ENCODE assay signal across 8 cellular contexts in the genomic region with DNA sequence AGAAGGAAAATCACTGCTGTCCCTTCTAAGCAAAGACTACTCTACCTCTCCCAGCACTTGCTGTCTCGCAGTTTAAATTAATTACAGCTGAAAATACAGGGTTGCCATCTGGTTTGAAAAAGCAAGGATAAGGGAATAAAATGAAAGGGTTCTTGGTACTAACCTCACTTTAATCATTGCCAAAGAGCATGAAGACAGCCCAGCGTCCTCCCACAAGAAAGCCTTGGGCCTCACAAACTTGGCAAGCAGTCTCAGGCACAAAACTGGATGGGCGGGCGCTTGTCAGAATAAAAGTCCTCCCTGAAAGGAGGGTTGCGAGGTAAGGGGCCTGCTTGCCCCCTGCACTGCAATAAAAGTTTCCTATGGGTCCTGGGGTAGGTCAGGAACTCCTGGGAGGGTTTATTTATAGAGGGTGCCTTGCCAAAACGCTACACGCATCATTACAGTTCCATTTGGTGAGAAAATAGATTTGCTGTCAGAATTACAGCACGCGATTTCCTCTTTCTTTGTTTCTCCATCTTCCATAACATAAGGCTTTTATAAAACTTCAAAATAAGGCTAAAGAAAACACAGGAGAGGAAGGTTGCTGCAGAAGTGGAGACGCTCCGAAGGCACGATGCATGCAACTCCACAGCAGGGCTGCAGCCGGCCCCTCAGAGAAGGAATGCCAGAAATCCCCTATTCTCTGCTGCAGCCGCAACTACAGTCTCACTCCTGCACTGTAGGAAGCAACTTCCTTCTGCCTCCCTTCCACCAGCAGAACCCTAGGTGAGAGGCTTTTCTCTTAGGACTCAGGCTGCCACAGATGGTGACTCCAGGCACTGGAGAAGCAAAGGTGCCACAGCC.
DNase-seq lines count a peak whose midpoint lies in the region; ATAC-seq and TF ChIP-seq lines count a peak whose summit lies in the region.

No MANE protein-coding gene starts in this region.

- CTCF ChIA-PET in activated CD8-positive, alpha-beta T cell treated with anti-CD3 and anti-CD28 coated beads, Interleukin-2, amount 10 ng/mL, durations not matched to agents 7 days and 5 days (lab: Charles Lee), result no interaction called here

- no peaks in the 10 kb centered on the region for H3K9me3 ChIP-seq in gastroesophageal sphincter
- no peaks in the 10 kb centered on the region for H3K9me3 ChIP-seq in neutrophil

- DNase-seq in ELF-1 (ENCODE audit: low read depth, low spot score) (peak; percentile 68), HK-2 (ENCODE audit: unreplicated experiment) (peak; percentile 37), NCI-H524 treated with DMSO at 0.1 percent for 48 hours (lab: John Stamatoyannopoulos, UW) (no peak)
- DNase-seq in activated CD8-positive, alpha-beta T cell treated with anti-CD3 and anti-CD28 coated beads, Interleukin-2, amount 10 ng/mL, durations not matched to agents 7 days and 5 days, result no peak
- DNase-seq in activated CD4-positive, CD25-positive, alpha-beta regulatory T cell (lab: John Stamatoyannopoulos, UW), result no peak
- DNase-seq in NK-92 treated with Interleukin-12 subunit alpha and Interleukin-12 subunit beta, amount 100 ng/mL, for 24 hours (lab: John Stamatoyannopoulos, UW), result no peak

- H3K4me3 ChIP-seq in gastroesophageal sphincter (peak overlapping the region; percentile 23 to 41), neutrophil (ENCODE audit: low read depth in 1 of 2, low read length in 1 of 2) (peak overlapping the region in 1 of 2 experiments; percentile 23)

- peak; percentile 30 for ATAC-seq in activated CD8-positive, alpha-beta T cell treated with anti-CD3 and anti-CD28 coated beads, Interleukin-2, amount 10 ng/mL, durations not matched to agents 7 days and 5 days
- peak; percentile 76 for ATAC-seq in gastroesophageal sphincter

- POLR2A ChIA-PET in activated CD8-positive, alpha-beta T cell treated with anti-CD3 and anti-CD28 coated beads, Interleukin-2, amount 10 ng/mL, durations not matched to agents 7 days and 5 days (lab: Charles Lee), result no interaction called here

- peaks cover 21% of the 10 kb centered on the region for H3K4me1 Mint-ChIP-seq in activated CD8-positive, alpha-beta T cell treated with anti-CD3 and anti-CD28 coated beads, Interleukin-2, amount 10 ng/mL, durations not matched to agents 7 days and 5 days (ENCODE audit: low read depth)

- peak overlapping the region; percentile 14 for H3K27ac Mint-ChIP-seq in activated CD8-positive, alpha-beta T cell treated with anti-CD3 and anti-CD28 coated beads, Interleukin-2, amount 10 ng/mL, durations not matched to agents 7 days and 5 days

- H3K36me3 Mint-ChIP-seq in activated CD8-positive, alpha-beta T cell treated with anti-CD3 and anti-CD28 coated beads, Interleukin-2, amount 10 ng/mL, durations not matched to agents 7 days and 5 days (ENCODE audit: low read depth), result peaks cover 10% of the 10 kb centered on the region

- H3K4me1 ChIP-seq in gastroesophageal sphincter (peaks cover 12 to 82% (median 30%) of the 10 kb centered on the region in 3 donors), neutrophil (ENCODE audit: control insufficient read depth in 1 of 2, insufficient read depth in 1 of 2, low read depth in 1 of 2, low read length in 1 of 2) (peaks cover 16 to 17% of the 10 kb centered on the region in 2 experiments)

- TF ChIP-seq CTCF in gastroesophageal sphincter (IDR thresholded peaks at IDR 0.05) (no peak), neutrophil (IDR thresholded peaks at IDR 0.05) (no peak)

- no peaks in the 10 kb centered on the region for H3K9me3 Mint-ChIP-seq in activated CD8-positive, alpha-beta T cell treated with anti-CD3 and anti-CD28 coated beads, Interleukin-2, amount 10 ng/mL, durations not matched to agents 7 days and 5 days (ENCODE audit: insufficient read depth)

- H3K27ac ChIP-seq in gastroesophageal sphincter (peak overlapping the region; percentile 55 to 80 (median 72)), neutrophil (peak overlapping the region; percentile 28)

- H3K4me3 Mint-ChIP-seq in activated CD8-positive, alpha-beta T cell treated with anti-CD3 and anti-CD28 coated beads, Interleukin-2, amount 10 ng/mL, durations not matched to agents 7 days and 5 days, result peak overlapping the region; percentile 1

- H3K27me3 Mint-ChIP-seq in activated CD8-positive, alpha-beta T cell treated with anti-CD3 and anti-CD28 coated beads, Interleukin-2, amount 10 ng/mL, durations not matched to agents 7 days and 5 days (ENCODE audit: low read depth), result no peaks in the 10 kb centered on the region

- no peak for TF ChIP-seq EP300 in gastroesophageal sphincter (IDR thresholded peaks at IDR 0.05)

- H3K36me3 ChIP-seq in gastroesophageal sphincter, result no peaks in the 10 kb centered on the region
- H3K36me3 ChIP-seq in neutrophil, result no peaks in the 10 kb centered on the region

- 1 to 6% methylated on average over 9 to 13 of the region's 14 CpGs for WGBS in gastroesophageal sphincter (ENCODE audit: low coverage in 1 of 2), 2 donors

- no peak for TF ChIP-seq POLR2A in gastroesophageal sphincter (IDR thresholded peaks at IDR 0.05)

- no peaks in the 10 kb centered on the region for H3K27me3 ChIP-seq in gastroesophageal sphincter
- no peaks in the 10 kb centered on the region for H3K27me3 ChIP-seq in neutrophil

Comparison
In these comparisons a context has a peak if more than half of its experiments do, and no peak if none do; other contexts are left out.
1. DNase-seq: peak in ELF-1 (single experiment) and HK-2 (single experiment); none in activated CD8-positive, alpha-beta T cell treated with anti-CD3 and anti-CD28 coated beads, Interleukin-2, amount 10 ng/mL, durations not matched to agents 7 days and 5 days (single experiment), NCI-H524 treated with DMSO at 0.1 percent for 48 hours (single experiment), activated CD4-positive, CD25-positive, alpha-beta regulatory T cell (0 of 4) and NK-92 treated with Interleukin-12 subunit alpha and Interleukin-12 subunit beta, amount 100 ng/mL, for 24 hours (single experiment).